ENCODE assay signal across 18 cellular contexts in genomic region chr1:8257621-8258020, GRCh38.
DNase-seq lines count a peak whose midpoint lies in the region; ATAC-seq and TF ChIP-seq lines count a peak whose summit lies in the region.
"Had no signal": no experiment of that assay in that cellular context is flagged by ENCODE, and none has a peak within 500 bp of the region (broad histone marks: within the 10 kb centered on the region; RNA-seq: fewer than 3 reads in every experiment).

No MANE protein-coding gene starts in this region.

- no peak overlapping the region for H4K91ac ChIP-seq in H9 (ENCODE audit: insufficient read length, low read depth, low read length)

- no peak overlapping the region for H3K23ac ChIP-seq in H9 (ENCODE audit: insufficient read length, low read depth, low read length)

- no peak overlapping the region for H3K27ac ChIP-seq in H9 (ENCODE audit: insufficient read length, low read depth, low read length)
- peak overlapping the region; percentile 79 for H3K27ac ChIP-seq in lower lobe of right lung
- peak overlapping the region in 1 of 5 donors; percentile 26 for H3K27ac ChIP-seq in adrenal gland

- no peak overlapping the region for H3K4ac ChIP-seq in H9 (ENCODE audit: low read depth, low read length)

- no peak overlapping the region for H3T11ph ChIP-seq in H9 (ENCODE audit: low read length)

- peaks cover 5% of the 10 kb centered on the region for H3K27me3 Mint-ChIP-seq in H9 (ENCODE audit: low read depth)
- H3K27me3 Mint-ChIP-seq in activated T-helper 17 cell treated with anti-CD3 and anti-CD28 coated beads, Interleukin-2, amount 50 U/mL, for 72 hours = peaks cover 10% of the 10 kb centered on the region
- H3K27me3 Mint-ChIP-seq in type B pancreatic cell = no peaks in the 10 kb centered on the region
- no peaks in the 10 kb centered on the region for H3K27me3 Mint-ChIP-seq in chondrocyte (ENCODE audit: low read depth)

- H3K9me3 Mint-ChIP-seq in H9 = peaks cover 0 to 4% of the 10 kb centered on the region in 2 experiments; a peak in 2 of 5 replicates
- no peaks in the 10 kb centered on the region for H3K9me3 Mint-ChIP-seq in activated T-helper 17 cell treated with anti-CD3 and anti-CD28 coated beads, Interleukin-2, amount 50 U/mL, for 72 hours
- peaks cover 4% of the 10 kb centered on the region for H3K9me3 Mint-ChIP-seq in type B pancreatic cell
- no peaks in the 10 kb centered on the region for H3K9me3 Mint-ChIP-seq in chondrocyte (ENCODE audit: low read depth)
- H3K9me3 Mint-ChIP-seq: activated CD4-positive, alpha-beta T cell treated with anti-CD3 and anti-CD28 coated beads, Interleukin-2, amount 10 ng/mL, durations not matched to agents 7 days and 5 days; memory B cell; natural killer cell had no signal

- WGBS in H9 (ENCODE audit: extremely low coverage, insufficient read length, low lambda C conversion rate) = no CpG with 5 or more reads among the region's 7 CpGs
- 79 to 87% (median 83%) methylated on average over 7 of the region's 7 CpGs for WGBS in adrenal gland, 4 donors

- peaks cover 16 to 22% of the 10 kb centered on the region in 2 experiments for H3K4me1 Mint-ChIP-seq in H9
- H3K4me1 Mint-ChIP-seq in activated T-helper 17 cell treated with anti-CD3 and anti-CD28 coated beads, Interleukin-2, amount 50 U/mL, for 72 hours = peaks cover 7% of the 10 kb centered on the region
- peaks cover 31% of the 10 kb centered on the region for H3K4me1 Mint-ChIP-seq in type B pancreatic cell (ENCODE audit: unreplicated experiment)
- peaks cover 22% of the 10 kb centered on the region for H3K4me1 Mint-ChIP-seq in chondrocyte (ENCODE audit: low read depth)
- H3K4me1 Mint-ChIP-seq: memory B cell, natural killer cell had no signal

- H3K14ac ChIP-seq in H9 (ENCODE audit: insufficient read depth, low read length) = no peak overlapping the region

- H3K27ac Mint-ChIP-seq in H9 = peak overlapping the region in 2 of 3 experiments; percentile 2 to 76; a peak in 2 of 7 replicates
- peak overlapping the region; percentile 65 for H3K27ac Mint-ChIP-seq in activated T-helper 17 cell treated with anti-CD3 and anti-CD28 coated beads, Interleukin-2, amount 50 U/mL, for 72 hours
- H3K27ac Mint-ChIP-seq in type B pancreatic cell = peak overlapping the region; percentile 69
- H3K27ac Mint-ChIP-seq in chondrocyte (ENCODE audit: unreplicated experiment) = no peak overlapping the region
- H3K27ac Mint-ChIP-seq: activated CD4-positive, alpha-beta T cell treated with anti-CD3 and anti-CD28 coated beads, Interleukin-2, amount 10 ng/mL, durations not matched to agents 7 days and 5 days; memory B cell; natural killer cell had no signal

- H3K36me3 Mint-ChIP-seq in H9 (ENCODE audit: insufficient read depth in 1 of 3, low read depth in 3 of 3) (no peaks in the 10 kb centered on the region; a peak in 1 of 7 replicates), type B pancreatic cell (no peaks in the 10 kb centered on the region), chondrocyte (ENCODE audit: low read depth) (no peaks in the 10 kb centered on the region)
- H3K36me3 Mint-ChIP-seq in activated T-helper 17 cell treated with anti-CD3 and anti-CD28 coated beads, Interleukin-2, amount 50 U/mL, for 72 hours (ENCODE audit: low read depth) = no peaks in the 10 kb centered on the region
- H3K36me3 Mint-ChIP-seq: memory B cell, natural killer cell had no signal

- no peak overlapping the region for H3K9ac ChIP-seq in H9 (ENCODE audit: extremely low read depth, insufficient read length, low read length)

- H3K36me3 ChIP-seq in lower lobe of right lung (no peaks in the 10 kb centered on the region), adrenal gland (replicated peaks in 1 of 2) (no peaks in the 10 kb centered on the region)

- no peak overlapping the region for H3K18ac ChIP-seq in H9 (ENCODE audit: insufficient read length, low read depth, low read length)

- DNase-seq in H9 (no peak), lower lobe of right lung (no peak), type B pancreatic cell (ENCODE audit: extremely low spot score, unreplicated experiment) (no peak), adrenal gland (no peak), SW 1271 (lab: John Stamatoyannopoulos, UW) (no peak), chondrocyte (ENCODE audit: low spot score) (no peak)
- DNase-seq: activated CD4-positive, alpha-beta T cell treated with anti-CD3 and anti-CD28 coated beads, Interleukin-2, amount 10 ng/mL, durations not matched to agents 7 days and 5 days; activated CD8-positive, alpha-beta memory T cell treated with anti-CD3 and anti-CD28 coated beads, Interleukin-2, amount 50 U/mL, for 4 hours; activated gamma-delta T cell; cerebellar nuclear complex; GDM1; head of caudate nucleus; Kasumi-1; natural killer cell; NCI-H1105; NCI-H2171 had no signal

- no peak overlapping the region for H2AK5ac ChIP-seq in H9 (ENCODE audit: insufficient read length, low read length)

- no peaks in the 10 kb centered on the region for H3K79me2 ChIP-seq in H9 (ENCODE audit: insufficient read depth, low read length)

- H3K79me1 ChIP-seq in H9 (ENCODE audit: insufficient read depth, low read depth, low read length, poor library complexity, severe bottlenecking) = no peaks in the 10 kb centered on the region

- H2BK12ac ChIP-seq in H9 (ENCODE audit: insufficient read length, low read depth, low read length) = no peak overlapping the region

- H3K4me3 ChIP-seq in lower lobe of right lung = no peak overlapping the region
- no peak overlapping the region for H3K4me3 ChIP-seq in adrenal gland

- H3K23me2 ChIP-seq in H9 (ENCODE audit: insufficient read length, low read depth, low read length, poor library complexity, severe bottlenecking) = no peaks in the 10 kb centered on the region

- TF ChIP-seq POLR2A in adrenal gland (IDR thresholded peaks at IDR 0.05) = no peak

- no peak overlapping the region for H3K4me2 ChIP-seq in H9 (ENCODE audit: insufficient read depth, insufficient read length, low read length)

- no peaks in the 10 kb centered on the region for H4K20me1 ChIP-seq in H9 (ENCODE audit: control insufficient read depth, insufficient read depth, insufficient read length)

- no peaks in the 10 kb centered on the region for H3K9me3 ChIP-seq in H9 (ENCODE audit: control insufficient read depth, low read depth, low read length)
- no peaks in the 10 kb centered on the region for H3K9me3 ChIP-seq in lower lobe of right lung
- H3K9me3 ChIP-seq in adrenal gland (replicated peaks in 1 of 3) = no peaks in the 10 kb centered on the region

- no peak overlapping the region for H4K5ac ChIP-seq in H9 (ENCODE audit: insufficient read length, low read depth, low read length)

- H3K56ac ChIP-seq in H9 (ENCODE audit: insufficient read length, low read depth, low read length) = no peak overlapping the region

- no peak overlapping the region for H2BK5ac ChIP-seq in H9 (ENCODE audit: insufficient read length, low read length)

- H3K27me3 ChIP-seq in H9 (ENCODE audit: insufficient read depth, low read length) (no peaks in the 10 kb centered on the region), lower lobe of right lung (ENCODE audit: low read depth) (no peaks in the 10 kb centered on the region), adrenal gland (no peaks in the 10 kb centered on the region)

- H3K4me1 ChIP-seq in H9 (ENCODE audit: insufficient read depth, low read length) = no peaks in the 10 kb centered on the region; the same call in 1 of the 2 replicates
- H3K4me1 ChIP-seq in lower lobe of right lung = peaks cover 18% of the 10 kb centered on the region
- H3K4me1 ChIP-seq in adrenal gland (replicated peaks in 1 of 2) = peaks cover 0 to 5% of the 10 kb centered on the region in 2 donors

- no peak overlapping the region for H4K8ac ChIP-seq in H9 (replicated peaks; ENCODE audit: insufficient read length, low read depth, low read length)

- no peak overlapping the region for H2BK20ac ChIP-seq in H9 (ENCODE audit: low read depth, low read length, poor library complexity, severe bottlenecking)

- H2BK120ac ChIP-seq in H9 (ENCODE audit: low read depth, low read length, poor library complexity, severe bottlenecking) = no peak overlapping the region

- ATAC-seq in activated T-helper 17 cell treated with anti-CD3 and anti-CD28 coated beads, Interleukin-2, amount 50 U/mL, for 72 hours (replicated peaks) = no peak
- ATAC-seq in lower lobe of right lung = no peak
- ATAC-seq: natural killer cell had no signal

- TF ChIP-seq CTCF in H9 (conservative IDR thresholded peaks at IDR 0.05) = no peak
- TF ChIP-seq CTCF in lower lobe of right lung (IDR thresholded peaks at IDR 0.05) = no peak
- no peak for TF ChIP-seq CTCF in type B pancreatic cell (conservative IDR thresholded peaks at IDR 0.05)
- no peak for TF ChIP-seq CTCF in adrenal gland (IDR thresholded peaks at IDR 0.05)
- TF ChIP-seq CTCF in chondrocyte (IDR thresholded peaks at IDR 0.05) = no peak

- no peak overlapping the region for H2BK15ac ChIP-seq in H9 (ENCODE audit: low read depth, low read length)

- no peak overlapping the region for H2AFZ ChIP-seq in H9 (ENCODE audit: low read length)

- intact Hi-C loops in lower lobe of right lung (cut with DNase I) = no loop called here
- intact Hi-C loops in adrenal gland (cut with DNase I) = no loop called here

- H3K4me3 Mint-ChIP-seq in H9 (peak overlapping the region in 1 of 2 experiments; percentile 11; a peak in 1 of 5 replicates), type B pancreatic cell (no peak overlapping the region), chondrocyte (ENCODE audit: unreplicated experiment) (no peak overlapping the region)
- no peak overlapping the region for H3K4me3 Mint-ChIP-seq in activated T-helper 17 cell treated with anti-CD3 and anti-CD28 coated beads, Interleukin-2, amount 50 U/mL, for 72 hours
- H3K4me3 Mint-ChIP-seq: activated CD4-positive, alpha-beta T cell treated with anti-CD3 and anti-CD28 coated beads, Interleukin-2, amount 10 ng/mL, durations not matched to agents 7 days and 5 days; memory B cell; natural killer cell had no signal
